Comparison of ENCODE assay signal across 13 cellular contexts in the genomic region with DNA sequence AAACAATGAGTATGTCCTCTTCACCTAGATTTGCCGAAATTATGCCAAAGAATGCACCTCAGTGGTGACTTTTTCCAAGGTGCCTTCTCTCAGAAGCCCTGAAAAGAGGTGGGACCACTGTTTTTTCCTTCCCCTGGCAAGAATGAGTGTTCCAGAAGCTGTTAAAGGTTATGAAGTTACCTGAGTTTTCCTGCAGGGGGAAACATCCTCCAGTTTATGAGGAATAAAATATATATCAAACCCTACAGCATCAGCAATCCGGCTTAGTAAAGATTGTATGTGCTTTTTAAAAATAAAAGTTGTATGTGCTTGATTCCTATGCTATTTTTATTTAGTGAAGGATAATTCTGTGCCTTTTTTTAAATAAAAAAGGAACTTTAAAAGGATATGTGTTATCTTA.
DNase-seq lines count a peak whose midpoint lies in the region; ATAC-seq and TF ChIP-seq lines count a peak whose summit lies in the region.
"Had no signal": no experiment of that assay in that cellular context is flagged by ENCODE, and none has a peak within 500 bp of the region (broad histone marks: within the 10 kb centered on the region; RNA-seq: fewer than 3 reads in every experiment).

No MANE protein-coding gene starts in this region.

- POLR2A ChIA-PET in AG04450 (lab: Yijun Ruan, JAX): no interaction called here

- H3K4me3 Mint-ChIP-seq in glutamatergic neuron (ENCODE audit: unreplicated experiment): no peak overlapping the region

- H3K27ac Mint-ChIP-seq in glutamatergic neuron (ENCODE audit: unreplicated experiment): no peak overlapping the region
- H3K27ac Mint-ChIP-seq: activated T-helper 2 cell treated with anti-CD3 and anti-CD28 coated beads, Interferon-gamma antibody, Interleukin-2, Interleukin-4, amounts not matched to agents 10 μg/mL and 5 μg/mL and 100 μg/mL, durations not matched to agents 14 hours and 24 hours and 36 hours had no signal

- H3K36me3 Mint-ChIP-seq in glutamatergic neuron (ENCODE audit: unreplicated experiment): no peaks in the 10 kb centered on the region

- H3K36me3 ChIP-seq in HAP-1 (replicated peaks): no peaks in the 10 kb centered on the region

- CTCF ChIA-PET in AG04450 (lab: Charles Lee): interaction anchor here (2.5 kb wide), 1 partner anchor 74 kb away, joined by 6 read pairs; no protein-coding TSS in a partner anchor

- ATAC-seq in GM19351 (IDR thresholded peaks at IDR 0.05; ENCODE audit: unreplicated experiment) (peak; percentile 72), GM19463 (IDR thresholded peaks at IDR 0.05; ENCODE audit: unreplicated experiment) (no peak)
- ATAC-seq: psoas muscle had no signal

- no peak overlapping the region for H3K27ac ChIP-seq in AG04450 (ENCODE audit: low read depth, low read length)
- H3K27ac ChIP-seq: psoas muscle had no signal

- H3K9me3 Mint-ChIP-seq in glutamatergic neuron (ENCODE audit: unreplicated experiment): no peaks in the 10 kb centered on the region
- H3K9me3 Mint-ChIP-seq: activated T-helper 2 cell treated with anti-CD3 and anti-CD28 coated beads, Interferon-gamma antibody, Interleukin-2, Interleukin-4, amounts not matched to agents 10 μg/mL and 5 μg/mL and 100 μg/mL, durations not matched to agents 14 hours and 24 hours and 36 hours had no signal

- H3K27me3 Mint-ChIP-seq in glutamatergic neuron (ENCODE audit: unreplicated experiment): no peaks in the 10 kb centered on the region

- in situ Hi-C loops in HAP-1 (cut with MboI; ENCODE audit: low sequenced_read_pairs): no loop called here

- H3K9me3 ChIP-seq in AG04450 (ENCODE audit: control insufficient read depth, insufficient read depth, low read length) (no peaks in the 10 kb centered on the region), HAP-1 (no peaks in the 10 kb centered on the region)
- H3K9me3 ChIP-seq: psoas muscle had no signal

- H3K27me3 ChIP-seq in AG04450 (ENCODE audit: control insufficient read depth, insufficient read depth, low read length) (no peaks in the 10 kb centered on the region), HAP-1 (ENCODE audit: low read depth) (no peaks in the 10 kb centered on the region)

- DNase-seq in AG04450 (ENCODE audit: low read depth, low spot score) (no peak), RPMI7951 (ENCODE audit: low read depth) (peak; percentile 3), glutamatergic neuron (no peak), HuH-7.5 (ENCODE audit: low spot score) (no peak), AG08395 (ENCODE audit: low spot score) (no peak), HAP-1 (ENCODE audit: low spot score in 2 of 2) (no peak)
- DNase-seq: Calu3; effector CD8-positive, alpha-beta T cell; NCI-H2171 treated with DMSO at 0.1 percent for 48 hours; psoas muscle had no signal

- H3K4me3 ChIP-seq in AG04450 (ENCODE audit: low read depth, low read length) (no peak overlapping the region), HAP-1 (no peak overlapping the region)
- H3K4me3 ChIP-seq: psoas muscle had no signal

- H3K4me1 ChIP-seq in HAP-1: no peaks in the 10 kb centered on the region
- H3K4me1 ChIP-seq: psoas muscle had no signal

- no peaks in the 10 kb centered on the region for H3K4me1 Mint-ChIP-seq in glutamatergic neuron (ENCODE audit: low read depth, unreplicated experiment)

- TF ChIP-seq CTCF in AG04450 (IDR thresholded peaks at IDR 0.05; ENCODE audit: low read depth, low read length) (peak; percentile 26), glutamatergic neuron (IDR thresholded peaks at IDR 0.05; ENCODE audit: partially characterized antibody, unreplicated experiment) (peak; percentile 57)
